In the genomic region with DNA sequence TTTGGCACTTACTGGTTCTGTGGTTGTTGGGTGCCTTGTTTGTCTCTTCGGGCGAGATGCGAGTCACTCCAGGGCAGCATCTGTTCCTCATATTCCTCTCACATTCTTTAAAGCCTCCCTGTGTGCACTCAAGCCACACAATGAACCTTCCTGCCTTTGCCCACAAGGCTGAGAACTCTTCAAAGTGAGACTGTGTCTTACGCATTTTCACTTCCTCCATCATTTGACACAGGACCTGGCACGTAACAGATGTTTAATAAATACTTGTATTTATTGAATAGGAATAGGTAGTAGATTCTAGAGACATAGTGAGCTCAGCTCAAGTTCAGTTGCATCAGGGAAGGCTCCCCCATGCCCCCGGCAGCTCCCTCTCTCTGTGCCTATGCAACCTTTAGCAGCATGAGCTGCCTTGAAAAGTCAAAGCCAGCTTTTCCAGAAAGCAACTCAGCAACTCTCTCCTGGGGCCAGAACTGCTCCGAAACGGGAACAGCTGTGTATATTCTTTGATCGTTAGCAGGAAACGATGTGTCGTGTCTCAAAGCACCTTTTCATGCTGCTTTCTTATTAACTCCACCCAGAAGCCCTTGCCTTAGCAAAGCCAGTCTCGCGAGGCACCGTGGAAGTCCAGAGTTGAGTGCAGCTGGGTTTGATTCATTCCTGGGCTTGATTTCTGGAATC, we compare ENCODE assay signal across 8 cellular contexts.
DNase-seq lines count a peak whose midpoint lies in the region; ATAC-seq, FAIRE-seq and TF ChIP-seq lines count a peak whose summit lies in the region.

No MANE protein-coding gene starts in this region.

- H3K27me3 Mint-ChIP-seq in CD4-positive, CD25-positive, alpha-beta regulatory T cell: no peaks in the 10 kb centered on the region
- H3K27me3 Mint-ChIP-seq in T-helper 2 cell treated with Interferon-gamma antibody and Interleukin-4, amounts not matched to agents 5 μg/mL and 100 μg/mL, for 36 hours (ENCODE audit: low read depth): no peaks in the 10 kb centered on the region

- no peaks in the 10 kb centered on the region for H3K36me3 ChIP-seq in CD4-positive, CD25-positive, alpha-beta regulatory T cell (ENCODE audit: control insufficient read depth, insufficient read depth, low read length)
- H3K36me3 ChIP-seq in esophagus squamous epithelium (no peaks in the 10 kb centered on the region), small intestine (ENCODE audit: control insufficient read depth in 2 of 2, insufficient read depth in 2 of 2, low read length in 2 of 2) (no peaks in the 10 kb centered on the region)

- H3K9me3 Mint-ChIP-seq in CD4-positive, CD25-positive, alpha-beta regulatory T cell: no peaks in the 10 kb centered on the region
- no peaks in the 10 kb centered on the region for H3K9me3 Mint-ChIP-seq in T-helper 2 cell treated with Interferon-gamma antibody and Interleukin-4, amounts not matched to agents 5 μg/mL and 100 μg/mL, for 36 hours

- H3K36me3 Mint-ChIP-seq in CD4-positive, CD25-positive, alpha-beta regulatory T cell: no peaks in the 10 kb centered on the region
- peaks cover 5% of the 10 kb centered on the region for H3K36me3 Mint-ChIP-seq in T-helper 2 cell treated with Interferon-gamma antibody and Interleukin-4, amounts not matched to agents 5 μg/mL and 100 μg/mL, for 36 hours (ENCODE audit: low read depth)

- DNase-seq in CD4-positive, CD25-positive, alpha-beta regulatory T cell: peak in 2 of 3 donors; percentile 43 to 64
- DNase-seq in T-helper 2 cell treated with Interferon-gamma antibody and Interleukin-4, amounts not matched to agents 5 μg/mL and 100 μg/mL, for 36 hours (ENCODE audit: low spot score): peak; percentile 33
- DNase-seq in esophagus squamous epithelium (lab: John Stamatoyannopoulos, UW) (no peak), small intestine (peak; percentile 47), NK-92 (lab: John Stamatoyannopoulos, UW; ENCODE audit: unreplicated experiment) (no peak)
- no peak for DNase-seq in effector CD8-positive, alpha-beta T cell (lab: John Stamatoyannopoulos, UW)

- TF ChIP-seq CTCF in esophagus squamous epithelium (IDR thresholded peaks at IDR 0.05): no peak

- intact Hi-C loops in esophagus squamous epithelium (cut with DNase I): no loop called here

- no peaks in the 10 kb centered on the region for H3K27me3 ChIP-seq in CD4-positive, CD25-positive, alpha-beta regulatory T cell (ENCODE audit: control insufficient read depth, insufficient read depth, low read length)
- no peaks in the 10 kb centered on the region for H3K27me3 ChIP-seq in esophagus squamous epithelium
- no peaks in the 10 kb centered on the region for H3K27me3 ChIP-seq in small intestine (ENCODE audit: control insufficient read depth in 2 of 2, insufficient read depth in 2 of 2, low read length in 2 of 2)

- peak overlapping the region; percentile 12 to 88 (median 86) for H3K27ac Mint-ChIP-seq in CD4-positive, CD25-positive, alpha-beta regulatory T cell
- H3K27ac Mint-ChIP-seq in T-helper 2 cell treated with Interferon-gamma antibody and Interleukin-4, amounts not matched to agents 5 μg/mL and 100 μg/mL, for 36 hours: peak overlapping the region; percentile 77

- H3K4me1 ChIP-seq in CD4-positive, CD25-positive, alpha-beta regulatory T cell (ENCODE audit: control insufficient read depth, insufficient read depth, low read length, poor library complexity, severe bottlenecking): peaks cover 17% of the 10 kb centered on the region
- H3K4me1 ChIP-seq in esophagus squamous epithelium (peaks cover 33 to 63% (median 35%) of the 10 kb centered on the region in 3 donors), small intestine (ENCODE audit: control insufficient read depth in 2 of 2, insufficient read depth in 1 of 2, low read depth in 1 of 2, low read length in 1 of 2) (peaks cover 16 to 18% of the 10 kb centered on the region in 2 donors)

- FAIRE-seq in small intestine (lab: Jason Lieb, UNC): no peak

- no peaks in the 10 kb centered on the region for H3K9me3 ChIP-seq in CD4-positive, CD25-positive, alpha-beta regulatory T cell (ENCODE audit: control insufficient read depth in 2 of 2, low read length in 2 of 2)
- no peaks in the 10 kb centered on the region for H3K9me3 ChIP-seq in esophagus squamous epithelium
- H3K9me3 ChIP-seq in small intestine (ENCODE audit: control insufficient read depth, low read depth): no peaks in the 10 kb centered on the region

- H3K4me3 ChIP-seq in CD4-positive, CD25-positive, alpha-beta regulatory T cell (ENCODE audit: low read depth, low read length): peak overlapping the region; percentile 72
- H3K4me3 ChIP-seq in esophagus squamous epithelium (no peak overlapping the region), small intestine (ENCODE audit: low read depth in 1 of 2, low read length in 2 of 2) (no peak overlapping the region)

- peak in 1 of 4 donors; percentile 29 for TF ChIP-seq POLR2A in esophagus squamous epithelium (IDR thresholded peaks at IDR 0.05)

- H3K4me3 Mint-ChIP-seq in CD4-positive, CD25-positive, alpha-beta regulatory T cell: peak overlapping the region; percentile 4 to 75 (median 41)
- peak overlapping the region; percentile 44 for H3K4me3 Mint-ChIP-seq in T-helper 2 cell treated with Interferon-gamma antibody and Interleukin-4, amounts not matched to agents 5 μg/mL and 100 μg/mL, for 36 hours

- 38 to 64% methylated on average over 11 to 14 of the region's 14 CpGs for WGBS in esophagus squamous epithelium, 2 donors
- 49 to 65% (median 63%) methylated on average over 14 of the region's 14 CpGs for WGBS in small intestine, 3 donors

- peaks cover 11 to 37% (median 17%) of the 10 kb centered on the region in 4 donors for H3K4me1 Mint-ChIP-seq in CD4-positive, CD25-positive, alpha-beta regulatory T cell
- peaks cover 40% of the 10 kb centered on the region for H3K4me1 Mint-ChIP-seq in T-helper 2 cell treated with Interferon-gamma antibody and Interleukin-4, amounts not matched to agents 5 μg/mL and 100 μg/mL, for 36 hours (ENCODE audit: low read depth)

- ATAC-seq in CD4-positive, CD25-positive, alpha-beta regulatory T cell (ENCODE audit: low read depth in 2 of 2): peak; percentile 79 to 83
- peak; percentile 71 for ATAC-seq in GM19372 (IDR thresholded peaks at IDR 0.05; ENCODE audit: low read depth, unreplicated experiment)
- ATAC-seq in HG03378 (IDR thresholded peaks at IDR 0.05; ENCODE audit: unreplicated experiment): peak; percentile 88

- H3K27ac ChIP-seq in CD4-positive, CD25-positive, alpha-beta regulatory T cell (ENCODE audit: insufficient read depth, low read length, poor library complexity, severe bottlenecking): peak overlapping the region; percentile 61
- H3K27ac ChIP-seq in esophagus squamous epithelium: peak overlapping the region; percentile 45 to 80 (median 64)
- peak overlapping the region; percentile 42 to 81 for H3K27ac ChIP-seq in small intestine (ENCODE audit: low read depth in 1 of 2, low read length in 1 of 2)

Comparison
In these comparisons a context has a peak if more than half of its experiments do, and no peak if none do; other contexts are left out.
1. DNase-seq: peak in CD4-positive, CD25-positive, alpha-beta regulatory T cell (2 of 3), T-helper 2 cell treated with Interferon-gamma antibody and Interleukin-4, amounts not matched to agents 5 μg/mL and 100 μg/mL, for 36 hours (single experiment) and small intestine (single experiment); none in esophagus squamous epithelium (single experiment), effector CD8-positive, alpha-beta T cell (single experiment) and NK-92 (single experiment).
2. Peak in every context shown above with its lines, with median percentiles within 50 percentile points of each other: ATAC-seq and H3K27ac ChIP-seq.